ENCODE assay signal across 14 cellular contexts in the genomic region with DNA sequence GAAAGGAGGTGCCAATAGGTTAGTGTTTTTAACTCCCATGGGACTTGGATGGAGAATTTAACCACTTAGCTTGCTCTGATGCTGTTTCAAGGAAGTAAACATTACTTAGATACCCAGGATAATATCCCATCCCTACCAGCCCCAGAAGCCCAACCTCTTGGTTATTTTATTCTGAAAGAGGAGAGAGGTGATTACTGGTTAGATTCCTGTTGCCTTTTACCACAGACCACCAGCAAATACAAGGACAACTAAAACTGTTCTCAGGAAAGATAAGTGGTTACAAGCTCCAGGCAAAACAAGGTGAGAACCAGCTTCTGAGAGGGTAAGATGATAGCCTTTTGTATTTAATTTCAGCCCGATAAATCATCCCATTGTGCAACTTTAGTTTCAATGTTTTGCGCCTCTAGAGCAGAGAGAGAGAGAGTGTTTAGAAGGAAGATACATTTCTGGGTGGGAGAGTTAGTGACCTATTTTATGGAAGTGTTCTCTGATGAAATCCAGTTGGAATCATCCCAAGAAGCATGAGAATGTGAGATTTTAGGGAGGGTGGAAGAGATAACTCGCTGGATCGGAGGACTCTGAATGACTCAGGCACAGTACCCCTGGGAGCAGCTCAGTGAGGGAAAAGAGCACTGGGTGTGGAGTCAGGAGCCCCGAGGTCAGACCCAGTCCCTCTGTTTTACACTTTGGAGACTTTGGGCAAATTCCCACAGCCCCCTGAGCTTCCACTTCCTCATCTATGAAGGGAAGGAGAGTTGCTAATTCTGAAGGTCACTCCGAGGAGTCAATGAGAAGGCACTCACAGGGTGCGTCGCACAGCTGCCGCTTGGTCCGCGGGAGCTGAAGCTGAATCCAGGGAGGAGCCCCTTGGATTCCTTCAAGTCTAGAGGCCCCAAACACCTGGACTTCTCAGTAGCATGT. TPM values are rescaled to one million over a fixed set of nuclear protein-coding genes. Genes with fewer than 3 reads are reported as not detected.
DNase-seq lines count a peak whose midpoint lies in the region; ATAC-seq and TF ChIP-seq lines count a peak whose summit lies in the region.
"Had no signal": no experiment of that assay in that cellular context is flagged by ENCODE, and none has a peak within 500 bp of the region (broad histone marks: within the 10 kb centered on the region; RNA-seq: fewer than 3 reads in every experiment).

No MANE protein-coding gene starts in this region.

- H3K9me3 ChIP-seq in RWPE2 (ENCODE audit: severe bottlenecking) (no peaks in the 10 kb centered on the region), gastroesophageal sphincter (no peaks in the 10 kb centered on the region)

- in situ Hi-C loops in G401 (cut with HindIII; ENCODE audit: low sequenced_read_pairs) = no loop called here

- H3K4me3 ChIP-seq in RWPE2 (ENCODE audit: severe bottlenecking) = no peak overlapping the region
- H3K4me3 ChIP-seq in gastroesophageal sphincter = no peak overlapping the region

- no TSS peak for BruUV-seq in Calu3 (replicated peaks; lab: Mats Ljungman, UMichigan)

- intact Hi-C loops in Calu3 (cut with micrococcal nuclease; ENCODE audit: unreplicated experiment) = loop anchor here (5.0 kb wide), 1 partner anchor 44 kb away; no protein-coding TSS in a partner anchor
- intact Hi-C loops in sciatic nerve (cut with DNase I) = no loop called here

- CTCF ChIA-PET in Calu3 (lab: Charles Lee) = interaction anchor here (0.6 kb wide), 1 partner anchor 12 kb away, joined by 5 read pairs; no protein-coding TSS in a partner anchor

- no peak for DNase-seq in Calu3
- DNase-seq in RWPE2 (ENCODE audit: low spot score) = no peak
- DNase-seq in sciatic nerve (ENCODE audit: low spot score) = peak; percentile 68
- DNase-seq in NCI-H187 (lab: John Stamatoyannopoulos, UW) = no peak
- no peak for DNase-seq in G401 (ENCODE audit: low spot score)
- DNase-seq in NCI-H146 (lab: John Stamatoyannopoulos, UW) = no peak
- DNase-seq: CD4-positive, alpha-beta T cell; effector memory CD8-positive, alpha-beta T cell; stimulated activated naive CD4-positive, alpha-beta T cell treated with Interleukin-2 at 50 U/mL for 16 hours had no signal

- H3K9me3 Mint-ChIP-seq in Calu3 (ENCODE audit: low read depth, unreplicated experiment) = peaks cover 2% of the 10 kb centered on the region
- H3K9me3 Mint-ChIP-seq: activated T-helper 1 cell treated with anti-CD3 and anti-CD28 coated beads, Interleukin-12 subunit alpha, Interleukin-12 subunit beta, Interleukin-2, Interleukin-4 antibody, amounts not matched to agents 30 ng/mL and 10 ng/mL and 1 ng/mL, durations not matched to agents 14 hours and 24 hours and 36 hours; CD4-positive, alpha-beta T cell; effector memory CD8-positive, alpha-beta T cell; T-helper 1 cell treated with Interleukin-12 subunit alpha and Interleukin-12 subunit beta and Interleukin-4 antibody, amounts not matched to agents 30 μg/mL and 1 μg/mL, for 36 hours had no signal

- ATAC-seq in RWPE2 (ENCODE audit: low read depth) (peak; percentile 64), gastroesophageal sphincter (peak; percentile 70), sciatic nerve (peak; percentile 82), GM18909 (IDR thresholded peaks at IDR 0.05; ENCODE audit: poor library complexity, unreplicated experiment) (no peak)
- ATAC-seq: effector memory CD8-positive, alpha-beta T cell had no signal

- H3K27ac Mint-ChIP-seq in Calu3 (ENCODE audit: unreplicated experiment) = peak overlapping the region; percentile 13
- H3K27ac Mint-ChIP-seq: activated T-helper 1 cell treated with anti-CD3 and anti-CD28 coated beads, Interleukin-12 subunit alpha, Interleukin-12 subunit beta, Interleukin-2, Interleukin-4 antibody, amounts not matched to agents 30 ng/mL and 10 ng/mL and 1 ng/mL, durations not matched to agents 14 hours and 24 hours and 36 hours; CD4-positive, alpha-beta T cell; effector memory CD8-positive, alpha-beta T cell; T-helper 1 cell treated with Interleukin-12 subunit alpha and Interleukin-12 subunit beta and Interleukin-4 antibody, amounts not matched to agents 30 μg/mL and 1 μg/mL, for 36 hours had no signal

- WGBS in gastroesophageal sphincter (ENCODE audit: low coverage in 1 of 2), 2 donors = 45 to 49% methylated on average over 7 to 11 of the region's 11 CpGs

- H3K36me3 Mint-ChIP-seq in Calu3 (ENCODE audit: insufficient read depth, unreplicated experiment) = peaks cover 6% of the 10 kb centered on the region

- no peak overlapping the region for H3K4me3 Mint-ChIP-seq in Calu3 (ENCODE audit: low read depth, unreplicated experiment)
- H3K4me3 Mint-ChIP-seq: activated T-helper 1 cell treated with anti-CD3 and anti-CD28 coated beads, Interleukin-12 subunit alpha, Interleukin-12 subunit beta, Interleukin-2, Interleukin-4 antibody, amounts not matched to agents 30 ng/mL and 10 ng/mL and 1 ng/mL, durations not matched to agents 14 hours and 24 hours and 36 hours; CD4-positive, alpha-beta T cell; effector memory CD8-positive, alpha-beta T cell; T-helper 1 cell treated with Interleukin-12 subunit alpha and Interleukin-12 subunit beta and Interleukin-4 antibody, amounts not matched to agents 30 μg/mL and 1 μg/mL, for 36 hours had no signal

- peaks cover 40% of the 10 kb centered on the region for H3K4me1 Mint-ChIP-seq in Calu3 (ENCODE audit: low read depth, unreplicated experiment)

- no peaks in the 10 kb centered on the region for H3K27me3 Mint-ChIP-seq in Calu3 (ENCODE audit: unreplicated experiment)

- H3K27ac ChIP-seq in RWPE2 (ENCODE audit: poor library complexity, severe bottlenecking) (peak overlapping the region; percentile 94), gastroesophageal sphincter (peak overlapping the region; percentile 14 to 79 (median 66))

- TF ChIP-seq POLR2A in gastroesophageal sphincter (IDR thresholded peaks at IDR 0.05) = no peak

- H3K27me3 ChIP-seq in RWPE2 (ENCODE audit: insufficient read depth, poor library complexity, severe bottlenecking) (no peaks in the 10 kb centered on the region), gastroesophageal sphincter (no peaks in the 10 kb centered on the region)

- TF ChIP-seq CTCF in Calu3 (IDR thresholded peaks at IDR 0.05; ENCODE audit: unreplicated experiment) = no peak
- no peak for TF ChIP-seq CTCF in RWPE2 (IDR thresholded peaks at IDR 0.05; ENCODE audit: poor library complexity, severe bottlenecking)
- TF ChIP-seq CTCF in gastroesophageal sphincter (IDR thresholded peaks at IDR 0.05) = no peak

- TF ChIP-seq EP300 in gastroesophageal sphincter (IDR thresholded peaks at IDR 0.05) = no peak

- H3K36me3 ChIP-seq in RWPE2 (ENCODE audit: low read depth) = no peaks in the 10 kb centered on the region
- no peaks in the 10 kb centered on the region for H3K36me3 ChIP-seq in gastroesophageal sphincter

- H3K4me1 ChIP-seq in RWPE2 (ENCODE audit: insufficient read depth, poor library complexity, severe bottlenecking) (peaks cover 34% of the 10 kb centered on the region), gastroesophageal sphincter (peaks cover 6 to 58% (median 27%) of the 10 kb centered on the region in 3 donors)

RNA-seq across cellular contexts. Expression of gene GLP2R, which starts 12.1 kb away (rescaled TPM):
- total RNA-seq in Calu3 (2022) (0.20 and 0.59 TPM in 2 replicates), gastroesophageal sphincter (10 to 100 TPM in 3 of 4 donors, 1 to 10 TPM in 1; 7.2 to 14.5 (median 13.8) TPM), sciatic nerve (0.18 TPM)
- not detected in 2 replicates for total RNA-seq in G401 (2014; rRNA removed; shearing (Covaris generic))
- total RNA-seq: activated T-helper 1 cell treated with anti-CD3 and anti-CD28 coated beads, Interleukin-12 subunit alpha, Interleukin-12 subunit beta, Interleukin-2, Interleukin-4 antibody, amounts not matched to agents 30 ng/mL and 10 ng/mL and 1 ng/mL, durations not matched to agents 14 hours and 24 hours and 36 hours; CD4-positive, alpha-beta T cell had no signal

RNA-seq across cellular contexts. Expression of gene GSG1L2, which starts 15.9 kb away (rescaled TPM):
- not detected in 2 replicates for total RNA-seq in Calu3 (2022)
- total RNA-seq in gastroesophageal sphincter = not detected
- total RNA-seq in sciatic nerve = not detected
- not detected in 2 replicates for total RNA-seq in G401 (2014; rRNA removed; shearing (Covaris generic))
- total RNA-seq: activated T-helper 1 cell treated with anti-CD3 and anti-CD28 coated beads, Interleukin-12 subunit alpha, Interleukin-12 subunit beta, Interleukin-2, Interleukin-4 antibody, amounts not matched to agents 30 ng/mL and 10 ng/mL and 1 ng/mL, durations not matched to agents 14 hours and 24 hours and 36 hours; CD4-positive, alpha-beta T cell; lung microvascular endothelial cell had no signal

RNA-seq across cellular contexts. Expression of gene DHRS7C, which starts 46.4 kb away (rescaled TPM):
- not detected in 2 replicates for total RNA-seq in Calu3 (2022)
- total RNA-seq in gastroesophageal sphincter = not detected
- not detected for total RNA-seq in sciatic nerve
- not detected in 2 replicates for total RNA-seq in G401 (2014; rRNA removed; shearing (Covaris generic))
- total RNA-seq: activated T-helper 1 cell treated with anti-CD3 and anti-CD28 coated beads, Interleukin-12 subunit alpha, Interleukin-12 subunit beta, Interleukin-2, Interleukin-4 antibody, amounts not matched to agents 30 ng/mL and 10 ng/mL and 1 ng/mL, durations not matched to agents 14 hours and 24 hours and 36 hours; CD4-positive, alpha-beta T cell; lung microvascular endothelial cell had no signal
